ENCODE assay signal across 8 cellular contexts in the genomic region with DNA sequence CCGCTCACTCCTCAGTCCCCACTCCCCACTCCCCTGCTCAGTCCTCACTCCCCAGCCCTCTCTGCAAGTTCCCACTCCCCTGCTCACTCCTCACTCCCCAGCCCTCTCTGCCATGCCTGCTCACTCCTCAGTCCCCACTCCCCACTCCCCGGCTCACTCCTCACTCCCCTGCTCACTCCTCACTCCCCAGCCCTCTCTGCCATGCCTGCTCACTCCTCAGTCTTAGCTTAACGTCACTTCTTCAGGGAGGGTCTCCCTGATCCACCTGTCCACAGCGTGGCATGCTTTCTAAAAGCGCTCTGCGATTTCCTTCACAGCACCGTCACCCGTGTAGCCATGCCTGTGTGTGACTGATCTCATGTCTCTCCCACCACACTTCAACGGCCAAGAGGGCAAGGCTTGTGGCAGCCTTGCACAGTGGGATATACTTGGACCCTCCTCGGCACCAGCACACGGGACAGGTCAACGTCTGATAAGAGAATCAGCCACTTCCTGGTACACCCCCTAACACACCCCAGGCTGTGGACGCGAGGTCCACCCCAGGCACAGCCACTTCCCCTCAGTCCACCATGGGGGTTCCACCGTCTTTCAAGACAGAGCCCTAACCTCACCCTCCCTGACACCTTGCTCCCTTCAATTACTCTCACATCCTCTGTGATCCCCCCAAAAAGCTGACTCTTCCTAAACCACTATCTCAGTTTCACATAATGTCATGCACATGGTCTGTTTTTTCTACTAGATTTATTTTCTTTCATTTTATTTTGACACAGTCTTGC. TPM values are rescaled to one million over a fixed set of nuclear protein-coding genes. Genes with fewer than 3 reads are reported as not detected.
DNase-seq lines count a peak whose midpoint lies in the region; ATAC-seq and TF ChIP-seq lines count a peak whose summit lies in the region.

No MANE protein-coding gene starts in this region.

- 0 out of 2 replicates have a peak, but pooled peaks have one; percentile 6 for TF ChIP-seq POLR2A in Raji (IDR thresholded peaks at IDR 0.05; ENCODE audit: insufficient read depth, low read depth, low read length)

- no peak for TF ChIP-seq CTCF in ascending aorta (IDR thresholded peaks at IDR 0.05)

- H3K27ac ChIP-seq in ascending aorta: no peak overlapping the region

- peaks cover 46% of the 10 kb centered on the region for H3K4me1 Mint-ChIP-seq in activated T-cell treated with anti-CD3 and anti-CD28 coated beads, Interleukin-2, amount 50 U/mL, for 72 hours (ENCODE audit: low read depth)
- H3K4me1 Mint-ChIP-seq in stimulated activated naive CD8-positive, alpha-beta T cell treated with anti-CD3 and anti-CD28 coated beads, Interleukin-15, Interleukin-2, amounts not matched to agents 100 ng/mL and 50 ng/mL, for 24 hours (ENCODE audit: low read depth): peaks cover 47% of the 10 kb centered on the region

- H3K9me3 Mint-ChIP-seq in activated T-cell treated with anti-CD3 and anti-CD28 coated beads, Interleukin-2, amount 50 U/mL, for 72 hours: no peaks in the 10 kb centered on the region
- no peaks in the 10 kb centered on the region for H3K9me3 Mint-ChIP-seq in stimulated activated naive CD8-positive, alpha-beta T cell treated with anti-CD3 and anti-CD28 coated beads, Interleukin-15, Interleukin-2, amounts not matched to agents 100 ng/mL and 50 ng/mL, for 24 hours

- no peaks in the 10 kb centered on the region for H3K27me3 ChIP-seq in ascending aorta

- no peaks in the 10 kb centered on the region for H3K36me3 Mint-ChIP-seq in activated T-cell treated with anti-CD3 and anti-CD28 coated beads, Interleukin-2, amount 50 U/mL, for 72 hours (ENCODE audit: insufficient read depth in 2 of 2)
- H3K36me3 Mint-ChIP-seq in stimulated activated naive CD8-positive, alpha-beta T cell treated with anti-CD3 and anti-CD28 coated beads, Interleukin-15, Interleukin-2, amounts not matched to agents 100 ng/mL and 50 ng/mL, for 24 hours (ENCODE audit: low read depth): peaks cover 4% of the 10 kb centered on the region

- ATAC-seq in activated T-cell treated with anti-CD3 and anti-CD28 coated beads, Interleukin-2, amount 50 U/mL, for 72 hours (replicated peaks in 1 of 2): peak; percentile 66 to 83
- peak; percentile 54 for ATAC-seq in HG02623 (IDR thresholded peaks at IDR 0.05; ENCODE audit: unreplicated experiment)
- ATAC-seq in HG03025 (IDR thresholded peaks at IDR 0.05; ENCODE audit: low FRiP score, unreplicated experiment): no peak

- DNase-seq in activated T-cell treated with anti-CD3 and anti-CD28 coated beads, Interleukin-2, amount 50 U/mL, for 72 hours: peak in 1 of 2 donors; percentile 23
- no peak for DNase-seq in activated T-cell treated with anti-CD3 and anti-CD28 coated beads, Interleukin-2, amount 50 U/mL, for 1 hour
- DNase-seq in NCI-H1092 treated with DMSO at 0.1 percent for 48 hours (lab: John Stamatoyannopoulos, UW) (no peak), ascending aorta (ENCODE audit: low spot score in 2 of 2) (no peak)

- peak overlapping the region; percentile 2 for H3K27ac Mint-ChIP-seq in activated T-cell treated with anti-CD3 and anti-CD28 coated beads, Interleukin-2, amount 50 U/mL, for 72 hours
- H3K27ac Mint-ChIP-seq in stimulated activated naive CD8-positive, alpha-beta T cell treated with anti-CD3 and anti-CD28 coated beads, Interleukin-15, Interleukin-2, amounts not matched to agents 100 ng/mL and 50 ng/mL, for 24 hours: peak overlapping the region; percentile 1

- H3K27me3 Mint-ChIP-seq in activated T-cell treated with anti-CD3 and anti-CD28 coated beads, Interleukin-2, amount 50 U/mL, for 72 hours (ENCODE audit: low read depth): no peaks in the 10 kb centered on the region
- no peaks in the 10 kb centered on the region for H3K27me3 Mint-ChIP-seq in stimulated activated naive CD8-positive, alpha-beta T cell treated with anti-CD3 and anti-CD28 coated beads, Interleukin-15, Interleukin-2, amounts not matched to agents 100 ng/mL and 50 ng/mL, for 24 hours

- H3K36me3 ChIP-seq in ascending aorta: no peaks in the 10 kb centered on the region

- intact Hi-C loops in ascending aorta (cut with DNase I): no loop called here

- H3K9me3 ChIP-seq in ascending aorta: no peaks in the 10 kb centered on the region

- peak overlapping the region in 1 of 2 donors; percentile 9 for H3K4me3 Mint-ChIP-seq in activated T-cell treated with anti-CD3 and anti-CD28 coated beads, Interleukin-2, amount 50 U/mL, for 72 hours
- no peak overlapping the region for H3K4me3 Mint-ChIP-seq in stimulated activated naive CD8-positive, alpha-beta T cell treated with anti-CD3 and anti-CD28 coated beads, Interleukin-15, Interleukin-2, amounts not matched to agents 100 ng/mL and 50 ng/mL, for 24 hours

- no peaks in the 10 kb centered on the region for H3K4me1 ChIP-seq in ascending aorta

- H3K4me3 ChIP-seq in ascending aorta: no peak overlapping the region

RNA-seq across cellular contexts. Expression of a gene that starts 14.0 kb away (rescaled TPM):
- total RNA-seq in activated T-cell treated with anti-CD3 and anti-CD28 coated beads, Interleukin-2, amount 50 U/mL, for 72 hours: 10 to 100 TPM; 12.1 to 14.6 TPM
- 20.5 TPM for total RNA-seq in ascending aorta
